Comparison of ENCODE assay signal across 7 cellular contexts in genomic region chr19:45429896-45430295, GRCh38. TPM values are rescaled to one million over a fixed set of nuclear protein-coding genes. Genes with fewer than 3 reads are reported as not detected.
A peak's percentile ranks its signal among the peaks of the same experiment; 100 is the strongest.
DNase-seq lines count a peak whose midpoint lies in the region; ATAC-seq and TF ChIP-seq lines count a peak whose summit lies in the region.
"Not testable (repeated sequence)": the region's sequence is repeated elsewhere in the genome, so short reads cannot be mapped to it uniquely, and the experiment has no call there.

No MANE protein-coding gene starts in this region.

- peaks cover 36% of the 10 kb centered on the region for H3F3A ChIP-seq in neural progenitor cell (ENCODE audit: low read depth)

- H3K27me3 ChIP-seq in CD4-positive, alpha-beta T cell (ENCODE audit: control insufficient read depth, insufficient read depth, low read length); cardiac muscle cell; right cardiac atrium (ENCODE audit: control insufficient read depth, insufficient read depth); thoracic aorta (replicated peaks; ENCODE audit: insufficient read depth): not testable (repeated sequence)
- H3K27me3 ChIP-seq in neural progenitor cell: peaks cover 15% of the 10 kb centered on the region

- H3K4me3 Mint-ChIP-seq in CD4-positive, alpha-beta T cell: peak overlapping the region; percentile 25
- H3K4me3 Mint-ChIP-seq in chondrocyte (ENCODE audit: unreplicated experiment): not testable (repeated sequence)
- peak overlapping the region; percentile 18 for H3K4me3 Mint-ChIP-seq in neural progenitor cell

- not testable (repeated sequence) for H3K36me3 ChIP-seq in cardiac muscle cell, neural progenitor cell, thoracic aorta

- intact Hi-C loops in CD4-positive, alpha-beta T cell (cut with DNase I, micrococcal nuclease): loop anchor here (5.0 to 10.0 kb wide), 3 partner anchors 127 to 212 kb away; partner anchors contain the start of gene OPA3 (in 1 of the 2)
- intact Hi-C loops in right cardiac atrium (cut with DNase I): loop anchor here in 1 of 4 donors (2.0 kb wide), 1 partner anchor 49 kb away; no protein-coding TSS in a partner anchor

- not testable (repeated sequence) for H3K27ac Mint-ChIP-seq in CD4-positive, alpha-beta T cell; neural progenitor cell
- H3K27ac Mint-ChIP-seq in chondrocyte (ENCODE audit: unreplicated experiment): peak overlapping the region; percentile 95

- H3K4me1 ChIP-seq in cardiac muscle cell (ENCODE audit: low read depth); right cardiac atrium (ENCODE audit: control insufficient read depth, insufficient read depth, low read length); neural progenitor cell: not testable (repeated sequence)
- H3K4me1 ChIP-seq in thoracic aorta (ENCODE audit: control insufficient read depth in 1 of 2, low read depth in 2 of 2): peaks cover 9 to 37% of the 10 kb centered on the region in 2 donors

- WGBS in right cardiac atrium: 72% methylated on average over 11 of the region's 11 CpGs

- not testable (repeated sequence) for H3K27ac ChIP-seq in CD4-positive, alpha-beta T cell (ENCODE audit: low read depth, low read length); neural progenitor cell
- H3K27ac ChIP-seq in cardiac muscle cell (peak overlapping the region; percentile 84), right cardiac atrium (ENCODE audit: low read length) (peak overlapping the region; percentile 24), thoracic aorta (peak overlapping the region; percentile 100)

- H3K27me3 Mint-ChIP-seq in CD4-positive, alpha-beta T cell; chondrocyte (ENCODE audit: low read depth); neural progenitor cell (ENCODE audit: insufficient read depth, low read depth): not testable (repeated sequence)

- H3K4me3 ChIP-seq in cardiac muscle cell; right cardiac atrium (ENCODE audit: low read length); neural progenitor cell; thoracic aorta: not testable (repeated sequence)

- H3K9ac ChIP-seq in neural progenitor cell: not testable (repeated sequence)

- not testable (repeated sequence) for H3K9me3 ChIP-seq in CD4-positive, alpha-beta T cell (ENCODE audit: control insufficient read depth, low read length); cardiac muscle cell (ENCODE audit: low read depth); right cardiac atrium (ENCODE audit: control insufficient read depth, low read length); neural progenitor cell (ENCODE audit: low read depth); thoracic aorta

- DNase-seq in CD4-positive, alpha-beta T cell; chondrocyte (ENCODE audit: low spot score); cardiac muscle cell (ENCODE audit: low read depth in 1 of 2, low spot score in 1 of 2); neural progenitor cell (ENCODE audit: low spot score); thoracic aorta (ENCODE audit: low spot score): not testable (repeated sequence)
- DNase-seq in RPMI8226: peak; percentile 1
- DNase-seq in right cardiac atrium: peak in 1 of 3 donors; percentile 34

- not testable (repeated sequence) for H3K79me2 ChIP-seq in neural progenitor cell (ENCODE audit: low read depth)

- H4K20me1 ChIP-seq in neural progenitor cell (ENCODE audit: low read depth): not testable (repeated sequence)

- not testable (repeated sequence) for TF ChIP-seq CTCF in CD4-positive, alpha-beta T cell (IDR thresholded peaks at IDR 0.05); chondrocyte (IDR thresholded peaks at IDR 0.05); cardiac muscle cell (IDR thresholded peaks at IDR 0.05; ENCODE audit: low read depth, low read length); neural progenitor cell (IDR thresholded peaks at IDR 0.05); thoracic aorta (IDR thresholded peaks at IDR 0.05)

- not testable (repeated sequence) for H3K4me2 ChIP-seq in neural progenitor cell

- H3K4me1 Mint-ChIP-seq in CD4-positive, alpha-beta T cell (ENCODE audit: low read depth); neural progenitor cell: not testable (repeated sequence)
- H3K4me1 Mint-ChIP-seq in chondrocyte (ENCODE audit: low read depth): peaks cover 26% of the 10 kb centered on the region

- not testable (repeated sequence) for H3K9me3 Mint-ChIP-seq in CD4-positive, alpha-beta T cell; chondrocyte (ENCODE audit: low read depth); neural progenitor cell

- not testable (repeated sequence) for H3K36me3 Mint-ChIP-seq in CD4-positive, alpha-beta T cell (ENCODE audit: low read depth); chondrocyte (ENCODE audit: low read depth); neural progenitor cell

- CTCF ChIA-PET in CD4-positive, alpha-beta T cell (lab: Charles Lee): interaction anchor here (2.8 to 4.1 kb wide), 2 partner anchors 10 to 49 kb away, joined by 13 to 15 read pairs; no protein-coding TSS in a partner anchor

- not testable (repeated sequence) for ATAC-seq in CD4-positive, alpha-beta T cell (ENCODE audit: poor library complexity); right cardiac atrium; thoracic aorta (ENCODE audit: insufficient number of reproducible peaks, low FRiP score, low read depth)

- not testable (repeated sequence) for H2AFZ ChIP-seq in neural progenitor cell (replicated peaks)

- POLR2A ChIA-PET in CD4-positive, alpha-beta T cell (lab: Charles Lee): not testable (repeated sequence)

RNA-seq across cellular contexts. Expression of gene ERCC1, which starts 6.2 kb away (rescaled TPM):
- 10 to 100 TPM; 32.5 to 32.6 TPM for total RNA-seq in CD4-positive, alpha-beta T cell
- total RNA-seq in chondrocyte (72.4 to 93.1 TPM (median 77.9 TPM) in 3 replicates), cardiac muscle cell (120 and 164 TPM in 2 replicates), right cardiac atrium (100 to 1,000 TPM; 133 to 143 (median 139) TPM), neural progenitor cell (ENCODE audit: low replicate concordance) (46.0 and 74.5 TPM in 2 replicates), thoracic aorta (100 to 1,000 TPM in 1 of 2 donors, 10 to 100 TPM in 1; 99.8 to 224 TPM)
- polyA plus RNA-seq in cardiac muscle cell (138 and 169 TPM in 2 replicates), right cardiac atrium (139 TPM)

RNA-seq across cellular contexts. Expression of gene POLR1G, which starts 23.5 kb away (rescaled TPM):
- total RNA-seq in CD4-positive, alpha-beta T cell: under 1 TPM; 0.16 to 0.28 TPM
- total RNA-seq in chondrocyte (7.3 to 10.4 TPM (median 9.6 TPM) in 3 replicates), cardiac muscle cell (6.5 and 17.8 TPM in 2 replicates), right cardiac atrium (1 to 10 TPM; 4.0 to 6.3 (median 5.0) TPM), neural progenitor cell (ENCODE audit: low replicate concordance) (5.5 and 6.8 TPM in 2 replicates), thoracic aorta (1 to 10 TPM; 2.2 to 9.9 TPM)
- polyA plus RNA-seq in cardiac muscle cell (6.0 and 6.6 TPM in 2 replicates), right cardiac atrium (4.0 TPM)

RNA-seq across cellular contexts. Expression of gene PPP1R13L, which starts 25.0 kb away (rescaled TPM):
- total RNA-seq in CD4-positive, alpha-beta T cell: 1 to 10 TPM; 1.5 to 3.7 TPM
- total RNA-seq in chondrocyte: 67.2 to 111 TPM (median 110 TPM) in 3 replicates
- total RNA-seq in cardiac muscle cell: 49.7 and 118 TPM in 2 replicates
- 39.5 and 54.1 TPM in 2 replicates for polyA plus RNA-seq in cardiac muscle cell
- total RNA-seq in right cardiac atrium: 100 to 1,000 TPM; 131 to 161 (median 150) TPM
- polyA plus RNA-seq in right cardiac atrium: 100 TPM
- total RNA-seq in neural progenitor cell (ENCODE audit: low replicate concordance): 2.9 and 8.6 TPM in 2 replicates
- 100 to 1,000 TPM in 1 of 2 donors, 10 to 100 TPM in 1; 51.2 to 112 TPM for total RNA-seq in thoracic aorta

RNA-seq across cellular contexts. Expression of gene FOSB, which starts 37.9 kb away (rescaled TPM):
- total RNA-seq in CD4-positive, alpha-beta T cell: 100 to 1,000 TPM; 422 to 424 TPM
- 25.5 to 50.9 TPM (median 43.8 TPM) in 3 replicates for total RNA-seq in chondrocyte
- total RNA-seq in cardiac muscle cell: 0.88 and 4.5 TPM in 2 replicates
- 1.7 and 3.0 TPM in 2 replicates for polyA plus RNA-seq in cardiac muscle cell
- total RNA-seq in right cardiac atrium: 10 to 100 TPM in 1 of 4 donors, 1 to 10 TPM in 3; 1.6 to 16.3 (median 6.1) TPM
- polyA plus RNA-seq in right cardiac atrium: 57.8 TPM
- 2.3 and 5.4 TPM in 2 replicates for total RNA-seq in neural progenitor cell (ENCODE audit: low replicate concordance)
- total RNA-seq in thoracic aorta: 100 to 1,000 TPM; 126 to 587 TPM

RNA-seq across cellular contexts. Expression of gene ERCC2, which starts 59.5 kb away (rescaled TPM):
- 1 to 10 TPM; 8.7 to 9.6 TPM for total RNA-seq in CD4-positive, alpha-beta T cell
- total RNA-seq in chondrocyte (29.6 to 38.0 TPM (median 32.5 TPM) in 3 replicates), cardiac muscle cell (45.4 and 69.1 TPM in 2 replicates), right cardiac atrium (10 to 100 TPM; 11.1 to 15.7 (median 12.2) TPM), neural progenitor cell (ENCODE audit: low replicate concordance) (31.0 and 71.6 TPM in 2 replicates), thoracic aorta (10 to 100 TPM; 11.6 to 18.3 TPM)
- polyA plus RNA-seq in cardiac muscle cell (19.2 and 28.2 TPM in 2 replicates), right cardiac atrium (9.6 TPM)
